8 cellular contexts compared by ENCODE assay signal in the genomic region with DNA sequence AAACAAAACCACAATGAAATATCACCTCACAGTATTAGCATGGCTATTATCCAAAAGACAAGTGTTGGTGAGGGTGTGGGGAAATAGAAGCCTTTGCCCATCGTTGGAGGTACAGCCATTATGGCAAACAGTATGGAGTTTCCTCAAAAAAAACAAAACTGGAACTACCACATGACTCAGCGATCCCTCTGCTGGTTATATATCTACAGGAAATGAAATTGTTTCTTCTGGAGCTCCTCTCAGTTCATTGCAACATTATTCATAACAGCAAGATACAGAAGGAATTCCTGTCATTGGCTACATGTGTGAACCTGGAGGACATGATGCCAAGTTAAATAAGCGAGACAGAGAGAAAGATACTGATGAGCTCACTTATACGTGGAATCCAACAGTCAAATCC. TPM values are rescaled to one million over a fixed set of nuclear protein-coding genes. Genes with fewer than 3 reads are reported as not detected.
DNase-seq lines count a peak whose midpoint lies in the region; ATAC-seq and TF ChIP-seq lines count a peak whose summit lies in the region.

No MANE protein-coding gene starts in this region.

- TF ChIP-seq CTCF in chondrocyte (IDR thresholded peaks at IDR 0.05) (peak; percentile 69), upper lobe of right lung (IDR thresholded peaks at IDR 0.05) (no peak)

- H3K27me3 ChIP-seq in upper lobe of right lung = peaks cover 4% of the 10 kb centered on the region

- H3K36me3 ChIP-seq in upper lobe of right lung = peaks cover 8% of the 10 kb centered on the region

- peaks cover 19% of the 10 kb centered on the region for H3K4me1 ChIP-seq in upper lobe of right lung

- peak overlapping the region; percentile 19 for H3K4me3 Mint-ChIP-seq in T-helper 1 cell treated with Interleukin-12 subunit alpha and Interleukin-12 subunit beta and Interleukin-4 antibody, amounts not matched to agents 30 μg/mL and 1 μg/mL, for 36 hours
- peak overlapping the region; percentile 35 for H3K4me3 Mint-ChIP-seq in chondrocyte (ENCODE audit: unreplicated experiment)

- intact Hi-C loops in upper lobe of right lung (cut with DNase I) = no loop called here

- no peak for DNase-seq in T-helper 1 cell
- peak; percentile 34 for DNase-seq in NCI-H69 (lab: John Stamatoyannopoulos, UW)
- no peak for DNase-seq in chondrocyte (ENCODE audit: low spot score)
- peak; percentile 80 for DNase-seq in skeletal muscle cell (ENCODE audit: low read depth)
- no peak for DNase-seq in upper lobe of right lung

- H3K36me3 Mint-ChIP-seq in T-helper 1 cell treated with Interleukin-12 subunit alpha and Interleukin-12 subunit beta and Interleukin-4 antibody, amounts not matched to agents 30 μg/mL and 1 μg/mL, for 36 hours (ENCODE audit: low read depth) = peaks cover 8% of the 10 kb centered on the region
- no peaks in the 10 kb centered on the region for H3K36me3 Mint-ChIP-seq in chondrocyte (ENCODE audit: low read depth)

- H3K4me3 ChIP-seq in skeletal muscle cell (ENCODE audit: low read depth, low read length) = no peak overlapping the region
- no peak overlapping the region for H3K4me3 ChIP-seq in upper lobe of right lung

- ATAC-seq in upper lobe of right lung (no peak), GM19467 (IDR thresholded peaks at IDR 0.05; ENCODE audit: unreplicated experiment) (no peak), GM18517 (IDR thresholded peaks at IDR 0.05; ENCODE audit: unreplicated experiment) (no peak)

- H3K27me3 Mint-ChIP-seq in T-helper 1 cell treated with Interleukin-12 subunit alpha and Interleukin-12 subunit beta and Interleukin-4 antibody, amounts not matched to agents 30 μg/mL and 1 μg/mL, for 36 hours (ENCODE audit: low read depth) = no peaks in the 10 kb centered on the region
- H3K27me3 Mint-ChIP-seq in chondrocyte (ENCODE audit: low read depth) = peaks cover 3% of the 10 kb centered on the region

- peaks cover 21% of the 10 kb centered on the region for H3K4me1 Mint-ChIP-seq in T-helper 1 cell treated with Interleukin-12 subunit alpha and Interleukin-12 subunit beta and Interleukin-4 antibody, amounts not matched to agents 30 μg/mL and 1 μg/mL, for 36 hours (ENCODE audit: low read depth)
- H3K4me1 Mint-ChIP-seq in chondrocyte (ENCODE audit: low read depth) = peaks cover 26% of the 10 kb centered on the region

- H3K27ac ChIP-seq in upper lobe of right lung = no peak overlapping the region

- no peaks in the 10 kb centered on the region for H3K9me3 ChIP-seq in upper lobe of right lung

- H3K27ac Mint-ChIP-seq in T-helper 1 cell treated with Interleukin-12 subunit alpha and Interleukin-12 subunit beta and Interleukin-4 antibody, amounts not matched to agents 30 μg/mL and 1 μg/mL, for 36 hours = peak overlapping the region; percentile 39
- H3K27ac Mint-ChIP-seq in chondrocyte (ENCODE audit: unreplicated experiment) = peak overlapping the region; percentile 91

- H3K9me3 Mint-ChIP-seq in T-helper 1 cell treated with Interleukin-12 subunit alpha and Interleukin-12 subunit beta and Interleukin-4 antibody, amounts not matched to agents 30 μg/mL and 1 μg/mL, for 36 hours = no peaks in the 10 kb centered on the region
- no peaks in the 10 kb centered on the region for H3K9me3 Mint-ChIP-seq in chondrocyte (ENCODE audit: low read depth)

RNA-seq across cellular contexts. Expression of a gene that starts 2.4 kb away (rescaled TPM):
- total RNA-seq in chondrocyte (58.9 to 61.5 TPM (median 60.6 TPM) in 3 replicates), upper lobe of right lung (56.9 TPM)

Comparison
In these comparisons a context has a peak if more than half of its experiments do, and no peak if none do; other contexts are left out.
1. DNase-seq: peak in NCI-H69 (single experiment) and skeletal muscle cell (single experiment); none in T-helper 1 cell (0 of 5), chondrocyte (single experiment) and upper lobe of right lung (single experiment).